Comparison of ENCODE assay signal across 8 cellular contexts in genomic region chr9:68705636-68706578, GRCh38. TPM values are rescaled to one million over a fixed set of nuclear protein-coding genes. Genes with fewer than 3 reads are reported as not detected.
DNase-seq lines count a peak whose midpoint lies in the region; ATAC-seq and TF ChIP-seq lines count a peak whose summit lies in the region.

No MANE protein-coding gene starts in this region.

- H3K9me3 ChIP-seq in DOHH2 (ENCODE audit: control insufficient read depth, insufficient read depth, low read length) (no peaks in the 10 kb centered on the region), Loucy (ENCODE audit: insufficient read depth, low read depth, low read length) (no peaks in the 10 kb centered on the region), adrenal gland (replicated peaks in 1 of 3) (no peaks in the 10 kb centered on the region), iPS-18a (ENCODE audit: control insufficient read depth, low read depth, low read length) (no peaks in the 10 kb centered on the region), skeletal muscle tissue (ENCODE audit: control insufficient read depth in 3 of 3, low read length in 3 of 3) (no peaks in the 10 kb centered on the region)
- H3K9me3 ChIP-seq in effector memory CD4-positive, alpha-beta T cell (ENCODE audit: control insufficient read depth, low read length) = no peaks in the 10 kb centered on the region

- intact Hi-C loops in adrenal gland (cut with DNase I) = loop anchor here (10.0 kb wide), 2 partner anchors 121 to 299 kb away; no protein-coding TSS in a partner anchor

- H3K79me2 ChIP-seq in DOHH2 (ENCODE audit: control insufficient read depth, low read length) (no peaks in the 10 kb centered on the region), Loucy (ENCODE audit: insufficient read depth, low read length) (peaks cover 18% of the 10 kb centered on the region; the same call in 1 of the 2 replicates)

- H3K36me3 ChIP-seq in DOHH2 (ENCODE audit: control insufficient read depth, low read length) = no peaks in the 10 kb centered on the region
- H3K36me3 ChIP-seq in Loucy (ENCODE audit: insufficient read depth, low read length) = no peaks in the 10 kb centered on the region
- H3K36me3 ChIP-seq in adrenal gland (replicated peaks in 1 of 2) = no peaks in the 10 kb centered on the region
- no peaks in the 10 kb centered on the region for H3K36me3 ChIP-seq in iPS-18a (ENCODE audit: control insufficient read depth, low read depth, low read length)
- no peaks in the 10 kb centered on the region for H3K36me3 ChIP-seq in skeletal muscle tissue (ENCODE audit: control insufficient read depth in 3 of 3, insufficient read depth in 3 of 3, low read length in 3 of 3)
- H3K36me3 ChIP-seq in effector memory CD4-positive, alpha-beta T cell (ENCODE audit: control insufficient read depth, insufficient read depth, low read length) = no peaks in the 10 kb centered on the region

- peak; percentile 12 for ATAC-seq in GM21447 (IDR thresholded peaks at IDR 0.05; ENCODE audit: unreplicated experiment)

- peak overlapping the region; percentile 76 for H3K4me3 ChIP-seq in DOHH2 (ENCODE audit: low read length)
- H3K4me3 ChIP-seq in Loucy (ENCODE audit: low read length, poor library complexity, severe bottlenecking) = peak overlapping the region; percentile 82
- peak overlapping the region; percentile 16 to 94 (median 37) for H3K4me3 ChIP-seq in adrenal gland
- peak overlapping the region; percentile 61 for H3K4me3 ChIP-seq in iPS-18a (ENCODE audit: low read length)
- H3K4me3 ChIP-seq in skeletal muscle tissue (ENCODE audit: low read length in 3 of 3) = peak overlapping the region; percentile 80 to 87 (median 85)
- H3K4me3 ChIP-seq in effector memory CD4-positive, alpha-beta T cell (ENCODE audit: insufficient read depth, low read depth, low read length, poor library complexity, severe bottlenecking) = no peak overlapping the region

- peak overlapping the region; percentile 92 for H3K4me2 ChIP-seq in DOHH2 (ENCODE audit: low read length)
- H3K4me2 ChIP-seq in Loucy (ENCODE audit: low read depth, low read length, poor library complexity, severe bottlenecking) = peak overlapping the region; percentile 91

- H4K20me1 ChIP-seq in DOHH2 (ENCODE audit: control insufficient read depth, insufficient read depth, low read depth, low read length) (no peaks in the 10 kb centered on the region), Loucy (ENCODE audit: insufficient read depth, low read length, poor library complexity, severe bottlenecking) (no peaks in the 10 kb centered on the region)

- H3K4me1 ChIP-seq in DOHH2 (ENCODE audit: control insufficient read depth, low read length) (peaks cover 13% of the 10 kb centered on the region), Loucy (ENCODE audit: insufficient read depth, low read length, poor library complexity, severe bottlenecking) (peaks cover 46% of the 10 kb centered on the region), adrenal gland (replicated peaks in 1 of 2) (peaks cover 9 to 11% of the 10 kb centered on the region in 2 donors), iPS-18a (ENCODE audit: control insufficient read depth, low read depth, low read length) (peaks cover 19% of the 10 kb centered on the region), skeletal muscle tissue (ENCODE audit: control insufficient read depth in 3 of 3, insufficient read depth in 3 of 3, low read length in 3 of 3) (peaks cover 6 to 23% (median 13%) of the 10 kb centered on the region in 3 donors)
- H3K4me1 ChIP-seq in effector memory CD4-positive, alpha-beta T cell (ENCODE audit: control insufficient read depth, insufficient read depth, low read length, poor library complexity, severe bottlenecking) = peaks cover 4% of the 10 kb centered on the region

- peak overlapping the region; percentile 66 for H3K9ac ChIP-seq in Loucy (ENCODE audit: low read depth, low read length, poor library complexity, severe bottlenecking)
- peak overlapping the region; percentile 4 for H3K9ac ChIP-seq in iPS-18a (ENCODE audit: low read length)
- H3K9ac ChIP-seq in skeletal muscle tissue (ENCODE audit: low read depth in 1 of 3, low read length in 3 of 3) = peak overlapping the region; percentile 80 to 86 (median 86)

- 0 to 1% (median 1%) methylated on average over 18 to 54 of the region's 54 CpGs for whole genome bisulfite sequencing in adrenal gland, 4 donors

- TF ChIP-seq CTCF in DOHH2 (IDR thresholded peaks at IDR 0.05; ENCODE audit: low read depth, low read length, poor library complexity, severe bottlenecking) = no peak
- TF ChIP-seq CTCF in Loucy (conservative IDR thresholded peaks at IDR 0.05; ENCODE audit: low read length) = peak; percentile 39
- no peak for TF ChIP-seq CTCF in adrenal gland (IDR thresholded peaks at IDR 0.05)

- H3K9me2 ChIP-seq in DOHH2 (replicated peaks; ENCODE audit: control insufficient read depth, low read length) (no peaks in the 10 kb centered on the region), Loucy (replicated peaks; ENCODE audit: low read depth, low read length) (no peaks in the 10 kb centered on the region)

- H3F3A ChIP-seq in DOHH2 (ENCODE audit: control insufficient read depth, insufficient read depth) (no peaks in the 10 kb centered on the region), Loucy (ENCODE audit: low read depth) (no peaks in the 10 kb centered on the region)

- H2AFZ ChIP-seq in Loucy (ENCODE audit: low read length) = peak overlapping the region; percentile 90

- peaks cover 67% of the 10 kb centered on the region for H3K27me3 ChIP-seq in DOHH2 (ENCODE audit: control insufficient read depth, low read length)
- no peaks in the 10 kb centered on the region for H3K27me3 ChIP-seq in Loucy (ENCODE audit: insufficient read depth, low read length, poor library complexity, severe bottlenecking)
- no peaks in the 10 kb centered on the region for H3K27me3 ChIP-seq in adrenal gland
- peaks cover 42% of the 10 kb centered on the region for H3K27me3 ChIP-seq in iPS-18a (ENCODE audit: control insufficient read depth, insufficient read depth, low read length)
- H3K27me3 ChIP-seq in skeletal muscle tissue (ENCODE audit: control insufficient read depth in 3 of 3, insufficient read depth in 3 of 3, low read length in 3 of 3) = peaks cover 2 to 7% (median 4%) of the 10 kb centered on the region in 3 donors
- H3K27me3 ChIP-seq in effector memory CD4-positive, alpha-beta T cell (replicated peaks; ENCODE audit: control insufficient read depth, insufficient read depth, low read length, poor library complexity, severe bottlenecking) = peaks cover 17% of the 10 kb centered on the region

- peak; percentile 34 to 58 (median 46) for DNase-seq in adrenal gland
- no peak for DNase-seq in effector memory CD4-positive, alpha-beta T cell
- no peak for DNase-seq in midbrain (lab: John Stamatoyannopoulos, UW)

- H3K27ac ChIP-seq in DOHH2 (ENCODE audit: low read depth, low read length) (no peak overlapping the region), adrenal gland (peak overlapping the region in 3 of 5 donors; percentile 85 to 93 (median 85)), iPS-18a (ENCODE audit: low read length) (no peak overlapping the region), skeletal muscle tissue (ENCODE audit: low read depth, low read length) (peak overlapping the region; percentile 68)
- no peak overlapping the region for H3K27ac ChIP-seq in effector memory CD4-positive, alpha-beta T cell (ENCODE audit: insufficient read depth, low read length, poor library complexity, severe bottlenecking)

- no peak for TF ChIP-seq POLR2A in adrenal gland (IDR thresholded peaks at IDR 0.05)

RNA-seq across cellular contexts. Expression of gene PIP5K1B, which starts 0.9 kb away (rescaled TPM):
- total RNA-seq in adrenal gland (10 to 100 TPM in 5 of 8 donors, 1 to 10 TPM in 3; 6.8 to 24.0 (median 11.8) TPM), skeletal muscle tissue (2.1 TPM)
- 1 to 10 TPM; 2.1 to 9.5 (median 3.0) TPM for polyA plus RNA-seq in adrenal gland

Comparison
In these comparisons a context has a peak if more than half of its experiments do, and no peak if none do; other contexts are left out.
1. H3K27ac ChIP-seq: peak in adrenal gland (3 of 5) and skeletal muscle tissue (single experiment); none in DOHH2 (single experiment), iPS-18a (single experiment) and effector memory CD4-positive, alpha-beta T cell (single experiment).
2. H3K9ac ChIP-seq: peak in every context shown above with its lines; median percentile 86 in skeletal muscle tissue; 66 in Loucy; 4 in iPS-18a.
3. DNase-seq: peak in adrenal gland (7 of 7); none in effector memory CD4-positive, alpha-beta T cell (0 of 3) and midbrain (single experiment).